In genomic region chr18:10067670-10068659, GRCh38 we compare ENCODE assay signal across 14 cellular contexts.
"Had no signal": no experiment of that assay in that cellular context is flagged by ENCODE, and none has a peak within 500 bp of the region (broad histone marks: within the 10 kb centered on the region; RNA-seq: fewer than 3 reads in every experiment).

No MANE protein-coding gene starts in this region.

- H3K36me3 ChIP-seq: heart left ventricle had no signal

- FAIRE-seq: frontal cortex had no signal

- H3K4me3 ChIP-seq: heart left ventricle, skin epidermis had no signal

- H3K9me3 ChIP-seq: heart left ventricle had no signal

- H3K27ac ChIP-seq: heart left ventricle, skin epidermis had no signal

- DNase-seq: activated CD4-positive, alpha-beta T cell treated with anti-CD3 and anti-CD28 coated beads, Interleukin-2, amount 50 U/mL, for 1 hour; activated naive CD8-positive, alpha-beta T cell treated with anti-CD3 and anti-CD28 coated beads, Interleukin-2, amount 10 ng/mL, durations not matched to agents 7 days and 5 days; anterior cingulate cortex; cerebellar nuclear complex; effector memory CD8-positive, alpha-beta T cell; heart left ventricle; left cardiac atrium; naive B cell; stimulated activated CD4-positive, alpha-beta T cell treated with anti-CD3 and anti-CD28 coated beads, Interleukin-15, amount 100 ng/mL, for 24 hours; stimulated activated CD4-positive, alpha-beta T cell treated with anti-CD3 and anti-CD28 coated beads, Interleukin-4, amount 100 ng/mL, for 1 hour; stimulated activated naive B cell treated with anti-CD40 and anti-IgM and Interleukin-4, amounts not matched to agents 10 μg/mL and 1 μg/mL and 100 μg/mL, for 72 hours had no signal

- ATAC-seq: activated CD4-positive, CD25-positive, alpha-beta regulatory T cell treated with anti-CD3 and anti-CD28 coated beads, Interleukin-2, amount 50 U/mL, for 24 hours; effector memory CD8-positive, alpha-beta T cell; heart left ventricle; left cardiac atrium; stimulated activated naive B cell treated with anti-CD40 and anti-IgM and Interleukin-4, amounts not matched to agents 10 μg/mL and 1 μg/mL and 100 μg/mL, for 72 hours had no signal

- H3K27me3 ChIP-seq: heart left ventricle had no signal
